In genomic region chr20:62576815-62577214, GRCh38 we compare ENCODE assay signal across 15 cellular contexts.
DNase-seq lines count a peak whose midpoint lies in the region; ATAC-seq, FAIRE-seq and TF ChIP-seq lines count a peak whose summit lies in the region.
"Had no signal": no experiment of that assay in that cellular context is flagged by ENCODE, and none has a peak within 500 bp of the region (broad histone marks: within the 10 kb centered on the region; RNA-seq: fewer than 3 reads in every experiment).

No MANE protein-coding gene starts in this region.

- no peak overlapping the region for H3K27ac ChIP-seq in mesendoderm (ENCODE audit: low read depth, low read length)
- H3K27ac ChIP-seq: HL-60 had no signal

- no peak overlapping the region for H3K4me3 Mint-ChIP-seq in Calu3 (ENCODE audit: low read depth, unreplicated experiment)
- H3K4me3 Mint-ChIP-seq: activated CD4-positive, alpha-beta memory T cell treated with anti-CD3 and anti-CD28 coated beads for 36 hours; CD8-positive, alpha-beta memory T cell; dendritic cell treated with granulocyte-macrophage colony-stimulating factor and Interleukin-4, amounts not matched to agents 40 ng/mL and 50 ng/mL, for 4 days; naive thymus-derived CD8-positive, alpha-beta T cell had no signal

- H2AK5ac ChIP-seq in mesendoderm (ENCODE audit: low read length) = no peak overlapping the region

- peaks cover 6% of the 10 kb centered on the region for H3K36me3 Mint-ChIP-seq in Calu3 (ENCODE audit: insufficient read depth, unreplicated experiment)
- H3K36me3 Mint-ChIP-seq: activated CD4-positive, alpha-beta memory T cell treated with anti-CD3 and anti-CD28 coated beads for 36 hours; CD8-positive, alpha-beta memory T cell had no signal

- H3K27me3 ChIP-seq in mesendoderm (ENCODE audit: insufficient read depth, low read length, poor library complexity) = no peaks in the 10 kb centered on the region

- H3K4ac ChIP-seq in mesendoderm (ENCODE audit: low read depth, low read length) = no peak overlapping the region

- no peak for TF ChIP-seq CTCF in fibroblast of the aortic adventitia (IDR thresholded peaks at IDR 0.05; ENCODE audit: insufficient read depth, low read length)
- TF ChIP-seq CTCF in Calu3 (IDR thresholded peaks at IDR 0.05; ENCODE audit: unreplicated experiment) = no peak

- H2BK5ac ChIP-seq in mesendoderm (ENCODE audit: low read length) = no peak overlapping the region

- peaks cover 3% of the 10 kb centered on the region for H3K9me3 Mint-ChIP-seq in Calu3 (ENCODE audit: low read depth, unreplicated experiment)
- H3K9me3 Mint-ChIP-seq: activated CD4-positive, alpha-beta memory T cell treated with anti-CD3 and anti-CD28 coated beads for 36 hours; CD8-positive, alpha-beta memory T cell; naive thymus-derived CD8-positive, alpha-beta T cell had no signal

- no peaks in the 10 kb centered on the region for H3K4me1 Mint-ChIP-seq in Calu3 (ENCODE audit: low read depth, unreplicated experiment)
- H3K4me1 Mint-ChIP-seq: CD8-positive, alpha-beta memory T cell had no signal

- no peak for FAIRE-seq in frontal cortex (lab: Jason Lieb, UNC)

- no peak overlapping the region for H2BK15ac ChIP-seq in mesendoderm (replicated peaks; ENCODE audit: low read depth)

- H3K9ac ChIP-seq in mesendoderm (ENCODE audit: low read length) = no peak overlapping the region

- ATAC-seq in GM18867 (IDR thresholded peaks at IDR 0.05; ENCODE audit: unreplicated experiment) = no peak
- ATAC-seq: naive thymus-derived CD8-positive, alpha-beta T cell had no signal

- no peak overlapping the region for H3K4me2 ChIP-seq in mesendoderm (ENCODE audit: low read length)

- peaks cover 97% of the 10 kb centered on the region for H3K27me3 Mint-ChIP-seq in Calu3 (ENCODE audit: unreplicated experiment)

- H3K27ac Mint-ChIP-seq in Calu3 (ENCODE audit: unreplicated experiment) = no peak overlapping the region
- H3K27ac Mint-ChIP-seq: activated CD4-positive, alpha-beta memory T cell treated with anti-CD3 and anti-CD28 coated beads for 36 hours; CD8-positive, alpha-beta memory T cell; dendritic cell treated with granulocyte-macrophage colony-stimulating factor and Interleukin-4, amounts not matched to agents 40 ng/mL and 50 ng/mL, for 4 days; naive thymus-derived CD8-positive, alpha-beta T cell had no signal

- peak; percentile 38 for DNase-seq in ELR (ENCODE audit: low read depth)
- peak; percentile 53 for DNase-seq in RPMI7951 (ENCODE audit: low read depth)
- peak; percentile 18 for DNase-seq in fibroblast of the aortic adventitia (ENCODE audit: low read depth)
- DNase-seq in mesendoderm = peak; percentile 33
- DNase-seq in frontal cortex (ENCODE audit: low spot score in 2 of 2) = no peak
- no peak for DNase-seq in Calu3
- no peak for DNase-seq in H4 (ENCODE audit: low spot score)
- DNase-seq: activated CD4-positive, alpha-beta memory T cell treated with anti-CD3 and anti-CD28 coated beads for 36 hours; activated naive CD4-positive, alpha-beta T cell; CD8-positive, alpha-beta memory T cell; naive thymus-derived CD8-positive, alpha-beta T cell; NCI-H82 had no signal

- no peak overlapping the region for H3K56ac ChIP-seq in mesendoderm (ENCODE audit: low read length)

- H4K8ac ChIP-seq in mesendoderm (ENCODE audit: low read depth, low read length) = no peak overlapping the region

- H3K4me1 ChIP-seq in mesendoderm (ENCODE audit: control insufficient read depth, low read depth, low read length) = no peaks in the 10 kb centered on the region

- H2BK120ac ChIP-seq in mesendoderm (ENCODE audit: low read depth, low read length) = no peak overlapping the region

- H3K79me1 ChIP-seq in mesendoderm (ENCODE audit: low read length) = no peaks in the 10 kb centered on the region

- no peak overlapping the region for H3K18ac ChIP-seq in mesendoderm (ENCODE audit: low read length)

- CTCF ChIA-PET in Calu3 (lab: Charles Lee) = interaction anchor here (0.7 to 2.1 kb wide), 7 partner anchors 11 to 78 kb away, joined by 3 to 9 read pairs (median 3); no protein-coding TSS in a partner anchor

- no TSS peak for BruUV-seq in Calu3 (replicated peaks; lab: Mats Ljungman, UMichigan)

- no peak overlapping the region for H3K23ac ChIP-seq in mesendoderm (ENCODE audit: low read length)

- intact Hi-C loops in Calu3 (cut with micrococcal nuclease; ENCODE audit: unreplicated experiment) = no loop called here

- no peaks in the 10 kb centered on the region for H3K36me3 ChIP-seq in mesendoderm (ENCODE audit: control insufficient read depth, insufficient read depth, low read length)

- no CpG with 5 or more reads among the region's 8 CpGs for WGBS in mesendoderm (ENCODE audit: extremely low coverage, insufficient coverage, low lambda C conversion rate)

- no peak overlapping the region for H4K5ac ChIP-seq in mesendoderm (ENCODE audit: low read length)

- no peaks in the 10 kb centered on the region for H3K79me2 ChIP-seq in mesendoderm (ENCODE audit: control insufficient read depth, insufficient read depth, low read length)

- H3K4me3 ChIP-seq in fibroblast of the aortic adventitia (ENCODE audit: low read depth, low read length) (no peak overlapping the region), mesendoderm (ENCODE audit: low read length) (no peak overlapping the region)

Comparison
In these comparisons a context has a peak if more than half of its experiments do, and no peak if none do; other contexts are left out.
1. DNase-seq: peak in ELR (single experiment), RPMI7951 (single experiment), fibroblast of the aortic adventitia (single experiment) and mesendoderm (single experiment); none in frontal cortex (0 of 2), Calu3 (single experiment) and H4 (single experiment).